8 cellular contexts compared by ENCODE assay signal in the genomic region with DNA sequence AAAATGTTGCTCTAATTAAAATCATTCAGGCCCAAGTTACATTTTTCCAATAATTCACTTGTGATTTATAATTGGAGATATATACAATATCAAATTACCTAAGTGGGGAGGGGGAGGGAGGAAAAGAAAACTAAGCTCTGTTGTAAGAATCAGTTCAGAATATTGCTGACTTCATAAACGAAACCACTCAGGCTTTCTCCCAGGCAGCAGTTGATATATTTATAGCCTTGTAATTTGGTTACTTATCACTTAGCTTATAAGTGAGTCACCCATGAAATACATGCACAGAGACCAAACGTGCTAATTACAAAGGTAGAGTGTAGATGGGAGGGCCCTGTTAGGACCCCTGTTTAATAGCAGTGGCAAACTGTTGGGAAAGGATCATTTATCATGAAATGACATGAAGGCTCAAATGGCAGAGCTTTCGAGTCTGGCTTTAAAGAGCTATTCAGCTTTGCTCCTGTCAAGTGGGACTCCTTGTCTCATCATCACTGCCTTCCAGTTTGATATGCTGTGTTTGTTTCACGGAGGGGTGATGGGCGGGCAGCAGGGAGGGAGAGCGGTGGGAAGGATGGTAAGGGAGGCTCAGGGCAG.
DNase-seq lines count a peak whose midpoint lies in the region; ATAC-seq, FAIRE-seq and TF ChIP-seq lines count a peak whose summit lies in the region.

No MANE protein-coding gene starts in this region.

- no peaks in the 10 kb centered on the region for H3K36me3 ChIP-seq in small intestine (ENCODE audit: control insufficient read depth in 2 of 2, insufficient read depth in 2 of 2, low read length in 2 of 2)
- H3K36me3 ChIP-seq in PC-3 (ENCODE audit: low read depth, low read length): no peaks in the 10 kb centered on the region

- no peak overlapping the region for H2AFZ ChIP-seq in PC-3 (ENCODE audit: low read length)

- H3K36me3 Mint-ChIP-seq in chondrocyte (ENCODE audit: low read depth): no peaks in the 10 kb centered on the region
- H3K36me3 Mint-ChIP-seq in activated naive CD4-positive, alpha-beta T cell treated with anti-CD3 and anti-CD28 coated beads, Interleukin-2, amount 50 U/mL, for 72 hours: no peaks in the 10 kb centered on the region

- H3K27ac ChIP-seq in small intestine (ENCODE audit: low read depth in 1 of 2, low read length in 1 of 2) (no peak overlapping the region), PC-3 (ENCODE audit: low read length) (no peak overlapping the region)

- TF ChIP-seq CTCF in chondrocyte (IDR thresholded peaks at IDR 0.05) (no peak), PC-3 (conservative IDR thresholded peaks at IDR 0.05; ENCODE audit: low read depth, low read length) (no peak)

- no peak overlapping the region for H3K9ac ChIP-seq in PC-3 (ENCODE audit: low read length)

- no peaks in the 10 kb centered on the region for H3K27me3 Mint-ChIP-seq in chondrocyte (ENCODE audit: low read depth)

- ATAC-seq in GM19395 (IDR thresholded peaks at IDR 0.05; ENCODE audit: unreplicated experiment) (peak; percentile 78), GM21737 (IDR thresholded peaks at IDR 0.05; ENCODE audit: unreplicated experiment) (no peak), PC-3 (no peak)
- no peak for ATAC-seq in activated naive CD4-positive, alpha-beta T cell treated with anti-CD3 and anti-CD28 coated beads, Interleukin-2, amount 50 U/mL, for 72 hours

- no peaks in the 10 kb centered on the region for H4K20me1 ChIP-seq in PC-3 (ENCODE audit: low read length)

- peaks cover 5% of the 10 kb centered on the region for H3K9me3 Mint-ChIP-seq in chondrocyte (ENCODE audit: low read depth)
- H3K9me3 Mint-ChIP-seq in activated naive CD4-positive, alpha-beta T cell treated with anti-CD3 and anti-CD28 coated beads, Interleukin-2, amount 50 U/mL, for 72 hours: no peaks in the 10 kb centered on the region

- H3K4me3 ChIP-seq in small intestine (ENCODE audit: low read depth in 1 of 2, low read length in 2 of 2): no peak overlapping the region
- H3K4me3 ChIP-seq in PC-3 (ENCODE audit: low read length): no peak overlapping the region

- CTCF ChIA-PET in PC-3 (lab: Charles Lee): no interaction called here

- DNase-seq in NCI-H1105 treated with DMSO at 0.1 percent for 48 hours (lab: John Stamatoyannopoulos, UW) (peak; percentile 86), chondrocyte (ENCODE audit: low spot score) (no peak), small intestine (peak; percentile 70), Kasumi-1 (lab: John Stamatoyannopoulos, UW) (no peak), PC-3 (no peak)
- DNase-seq in activated naive CD4-positive, alpha-beta T cell treated with anti-CD3 and anti-CD28 coated beads, Interleukin-2, amount 50 U/mL, for 72 hours (ENCODE audit: low spot score in 2 of 2): no peak

- no peak for FAIRE-seq in small intestine (lab: Jason Lieb, UNC)

- H3K9me2 ChIP-seq in PC-3 (replicated peaks; ENCODE audit: low read length): no peaks in the 10 kb centered on the region

- H3K4me1 ChIP-seq in small intestine (ENCODE audit: control insufficient read depth in 2 of 2, insufficient read depth in 1 of 2, low read depth in 1 of 2, low read length in 1 of 2): no peaks in the 10 kb centered on the region
- peaks cover 9% of the 10 kb centered on the region for H3K4me1 ChIP-seq in PC-3 (ENCODE audit: insufficient read depth, low read length)

- 14 to 36% (median 33%) methylated on average over 6 of the region's 6 CpGs for WGBS in small intestine, 3 donors

- POLR2A ChIA-PET in PC-3 (lab: Charles Lee; ENCODE audit: unreplicated experiment): no interaction called here

- no peak overlapping the region for H3K4me2 ChIP-seq in PC-3 (ENCODE audit: low read length)

- H3K4me3 Mint-ChIP-seq in chondrocyte (ENCODE audit: unreplicated experiment): peak overlapping the region; percentile 24

- H3K27ac Mint-ChIP-seq in chondrocyte (ENCODE audit: unreplicated experiment): peak overlapping the region; percentile 93
- H3K27ac Mint-ChIP-seq in activated naive CD4-positive, alpha-beta T cell treated with anti-CD3 and anti-CD28 coated beads, Interleukin-2, amount 50 U/mL, for 72 hours: no peak overlapping the region

- H3K4me1 Mint-ChIP-seq in chondrocyte (ENCODE audit: low read depth): peaks cover 33% of the 10 kb centered on the region

- no TSS peak for BruUV-seq in PC-3 (replicated peaks; lab: Mats Ljungman, UMichigan)

- H3K9me3 ChIP-seq in small intestine (ENCODE audit: control insufficient read depth, low read depth) (no peaks in the 10 kb centered on the region), PC-3 (ENCODE audit: low read length) (no peaks in the 10 kb centered on the region)

- H3K27me3 ChIP-seq in small intestine (ENCODE audit: control insufficient read depth in 2 of 2, insufficient read depth in 2 of 2, low read length in 2 of 2): no peaks in the 10 kb centered on the region
- H3K27me3 ChIP-seq in PC-3 (ENCODE audit: low read length): no peaks in the 10 kb centered on the region

- H3K79me2 ChIP-seq in PC-3 (ENCODE audit: low read length): no peaks in the 10 kb centered on the region

- intact Hi-C loops in PC-3 (cut with micrococcal nuclease): no loop called here

- H3F3A ChIP-seq in PC-3 (ENCODE audit: low read length, unreplicated experiment): no peaks in the 10 kb centered on the region

Comparison
In these comparisons a context has a peak if more than half of its experiments do, and no peak if none do; other contexts are left out.
1. DNase-seq: peak in NCI-H1105 treated with DMSO at 0.1 percent for 48 hours (single experiment) and small intestine (single experiment); none in chondrocyte (single experiment), Kasumi-1 (0 of 2), PC-3 (single experiment) and activated naive CD4-positive, alpha-beta T cell treated with anti-CD3 and anti-CD28 coated beads, Interleukin-2, amount 50 U/mL, for 72 hours (0 of 2).